ENCODE assay signal across 1 cellular context in the genomic region with DNA sequence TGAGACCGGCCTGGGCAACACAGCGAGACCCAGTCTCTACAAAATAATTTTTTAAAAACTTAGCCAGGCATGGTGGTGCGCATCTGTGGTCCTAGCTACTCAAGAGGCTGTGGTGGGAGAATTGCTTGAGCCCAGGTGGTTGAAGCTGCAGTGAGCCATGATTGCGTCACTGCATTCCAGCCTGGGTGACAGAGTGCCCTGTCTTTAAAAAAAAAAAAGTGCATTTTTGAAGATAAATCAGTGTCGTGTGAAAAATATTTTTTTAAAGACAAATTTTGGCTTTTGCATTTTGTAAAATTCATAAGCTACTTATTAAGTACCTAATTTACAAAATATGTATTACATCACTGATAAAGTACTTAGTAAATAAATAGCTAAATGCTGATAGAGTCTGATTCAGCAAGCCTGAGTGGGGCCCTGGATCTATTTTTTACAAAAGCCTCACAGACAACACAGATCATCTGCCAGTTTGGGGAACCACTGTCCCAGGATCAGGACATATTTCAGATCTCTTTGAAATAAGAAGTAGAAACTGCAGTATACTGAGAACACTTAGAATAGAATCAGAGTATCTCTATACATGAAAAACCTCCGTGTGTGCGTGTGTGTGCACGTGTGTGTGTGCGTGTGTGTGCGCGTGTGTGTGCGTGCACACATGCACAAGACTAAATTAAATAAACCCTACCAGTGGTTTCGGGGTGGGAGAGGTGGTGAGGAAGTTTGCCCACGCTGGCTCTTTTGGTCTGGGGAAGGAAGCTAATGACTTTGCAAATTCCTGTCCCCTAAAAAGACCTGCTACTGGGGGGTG.
TF ChIP-seq lines count a peak whose summit lies in the region.

No MANE protein-coding gene starts in this region.

TF ChIP-seq in WTC11, 78 proteins besides CTCF, POLR2A, EP300 and RAD21 (continued from another document):
- no peak for TF ChIP-seq AFF4 (CRISPR knock-in tag; IDR thresholded peaks at IDR 0.05; ENCODE audit: borderline replicate concordance)
- TF ChIP-seq, protein P1, sequence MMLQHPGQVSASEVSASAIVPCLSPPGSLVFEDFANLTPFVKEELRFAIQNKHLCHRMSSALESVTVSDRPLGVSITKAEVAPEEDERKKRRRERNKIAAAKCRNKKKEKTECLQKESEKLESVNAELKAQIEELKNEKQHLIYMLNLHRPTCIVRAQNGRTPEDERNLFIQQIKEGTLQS (CRISPR knock-in tag; conservative IDR thresholded peaks at IDR 0.05): peak; percentile 56; the same call in 1 of the 2 replicates
- TF ChIP-seq, protein P2, sequence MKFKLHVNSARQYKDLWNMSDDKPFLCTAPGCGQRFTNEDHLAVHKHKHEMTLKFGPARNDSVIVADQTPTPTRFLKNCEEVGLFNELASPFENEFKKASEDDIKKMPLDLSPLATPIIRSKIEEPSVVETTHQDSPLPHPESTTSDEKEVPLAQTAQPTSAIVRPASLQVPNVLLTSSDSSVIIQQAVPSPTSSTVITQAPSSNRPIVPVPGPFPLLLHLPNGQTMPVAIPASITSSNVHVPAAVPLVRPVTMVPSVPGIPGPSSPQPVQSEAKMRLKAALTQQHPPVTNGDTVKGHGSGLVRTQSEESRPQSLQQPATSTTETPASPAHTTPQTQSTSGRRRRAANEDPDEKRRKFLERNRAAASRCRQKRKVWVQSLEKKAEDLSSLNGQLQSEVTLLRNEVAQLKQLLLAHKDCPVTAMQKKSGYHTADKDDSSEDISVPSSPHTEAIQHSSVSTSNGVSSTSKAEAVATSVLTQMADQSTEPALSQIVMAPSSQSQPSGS (CRISPR knock-in tag; IDR thresholded peaks at IDR 0.05; ENCODE audit: borderline replicate concordance, low read depth): no peak
- no peak for TF ChIP-seq ZNF232 (CRISPR knock-in tag; IDR thresholded peaks at IDR 0.05)
- 0 out of 2 replicates have a peak, but pooled peaks have one; percentile 43 for TF ChIP-seq GABPB1 (CRISPR knock-in tag; IDR thresholded peaks at IDR 0.05)
- TF ChIP-seq GTF2I (CRISPR knock-in tag; conservative IDR thresholded peaks at IDR 0.05): no peak
